In genomic region chr3:156788846-156789245, GRCh38 we compare ENCODE assay signal across 19 cellular contexts. TPM values are rescaled to one million over a fixed set of nuclear protein-coding genes. Genes with fewer than 3 reads are reported as not detected.
DNase-seq lines count a peak whose midpoint lies in the region; ATAC-seq, FAIRE-seq and TF ChIP-seq lines count a peak whose summit lies in the region.
"Had no signal": no experiment of that assay in that cellular context is flagged by ENCODE, and none has a peak within 500 bp of the region (broad histone marks: within the 10 kb centered on the region; RNA-seq: fewer than 3 reads in every experiment).

No MANE protein-coding gene starts in this region.

- no peaks in the 10 kb centered on the region for H3K9me3 ChIP-seq in Panc1 (ENCODE audit: control insufficient read depth, insufficient read depth, low read depth, low read length)
- no peaks in the 10 kb centered on the region for H3K9me3 ChIP-seq in stomach
- H3K9me3 ChIP-seq: HAP-1, ovary, thyroid gland had no signal

- no peaks in the 10 kb centered on the region for H3K9me3 Mint-ChIP-seq in mesothelial cell of epicardium
- H3K9me3 Mint-ChIP-seq: CD4-positive, alpha-beta T cell had no signal

- no peaks in the 10 kb centered on the region for H3K27me3 ChIP-seq in Panc1 (ENCODE audit: control insufficient read depth, insufficient read depth, low read length)
- no peaks in the 10 kb centered on the region for H3K27me3 ChIP-seq in bronchial epithelial cell (ENCODE audit: control insufficient read depth, insufficient read depth, low read length)
- H3K27me3 ChIP-seq in stomach: no peaks in the 10 kb centered on the region
- H3K27me3 ChIP-seq: ovary, thyroid gland had no signal

- intact Hi-C loops in Panc1 (cut with micrococcal nuclease; ENCODE audit: unreplicated experiment) (no loop called here), stomach (cut with DNase I; ENCODE audit: low total_unique reads) (no loop called here)

- TF ChIP-seq POLR2A in stomach (IDR thresholded peaks at IDR 0.05): no peak

- H3K36me3 Mint-ChIP-seq in mesothelial cell of epicardium: no peaks in the 10 kb centered on the region

- BruUV-seq in Panc1 (replicated peaks; lab: Mats Ljungman, UMichigan): no TSS peak

- no peak for TF ChIP-seq CTCF in Panc1 (IDR thresholded peaks at IDR 0.05)
- no peak for TF ChIP-seq CTCF in bronchial epithelial cell (IDR thresholded peaks at IDR 0.05; ENCODE audit: insufficient read depth, low read length, severe bottlenecking)
- no peak for TF ChIP-seq CTCF in mesothelial cell of epicardium (IDR thresholded peaks at IDR 0.05; ENCODE audit: unreplicated experiment)
- no peak for TF ChIP-seq CTCF in stomach (IDR thresholded peaks at IDR 0.05)

- CTCF ChIA-PET in Panc1 (lab: Charles Lee): no interaction called here

- H3K4me1 Mint-ChIP-seq in mesothelial cell of epicardium: peaks cover 23% of the 10 kb centered on the region

- 68 to 80% (median 71%) methylated on average over 3 of the region's 3 CpGs for WGBS in stomach, 5 donors

- POLR2A ChIA-PET in Panc1 (lab: Charles Lee): no interaction called here

- in situ Hi-C loops in Panc1 (cut with HindIII; ENCODE audit: low pct_unique_long_range_greater_than_20kb, low sequenced_read_pairs): no loop called here

- H3K4me3 ChIP-seq in Panc1 (ENCODE audit: low read depth in 2 of 2, low read length in 2 of 2) (no peak overlapping the region), bronchial epithelial cell (ENCODE audit: low read depth, low read length) (no peak overlapping the region), stomach (no peak overlapping the region)
- H3K4me3 ChIP-seq: HAP-1, ovary, thyroid gland had no signal

- FAIRE-seq in bronchial epithelial cell (lab: Jason Lieb, UNC): no peak

- H3K36me3 ChIP-seq in Panc1 (ENCODE audit: control insufficient read depth, insufficient read depth, low read length) (no peaks in the 10 kb centered on the region), bronchial epithelial cell (ENCODE audit: control insufficient read depth, insufficient read depth, low read length) (no peaks in the 10 kb centered on the region), stomach (no peaks in the 10 kb centered on the region)
- H3K36me3 ChIP-seq: HAP-1, ovary, thyroid gland had no signal

- H3K27ac Mint-ChIP-seq in mesothelial cell of epicardium: peak overlapping the region; percentile 41
- H3K27ac Mint-ChIP-seq: CD4-positive, alpha-beta T cell; naive thymus-derived CD4-positive, alpha-beta T cell had no signal

- H3K4me1 ChIP-seq in Panc1 (ENCODE audit: control insufficient read depth, insufficient read depth, low read length): peaks cover 16% of the 10 kb centered on the region
- H3K4me1 ChIP-seq in stomach: peaks cover 0 to 7% (median 3%) of the 10 kb centered on the region in 4 donors

- peak; percentile 61 for DNase-seq in ELR (ENCODE audit: low read depth)
- DNase-seq in Panc1 (ENCODE audit: low read depth, low spot score): no peak
- DNase-seq in bronchial epithelial cell (ENCODE audit: low read depth): peak; percentile 50
- DNase-seq in mesothelial cell of epicardium (ENCODE audit: low spot score in 2 of 2, unreplicated experiment in 2 of 2): no peak
- no peak for DNase-seq in stimulated activated naive CD8-positive, alpha-beta T cell treated with anti-CD3 and anti-CD28 coated beads, Interleukin-15, Interleukin-2, amounts not matched to agents 100 U/mL and 50 U/mL, for 24 hours
- DNase-seq in stomach: no peak
- no peak for DNase-seq in retina
- DNase-seq in NCI-H345 (lab: John Stamatoyannopoulos, UW): no peak
- DNase-seq: activated CD4-positive, CD25-positive, alpha-beta regulatory T cell treated with anti-CD3 and anti-CD28 coated beads, Interleukin-2, amount 50 U/mL, for 72 hours; CD4-positive, alpha-beta T cell; NCI-H1105 treated with DMSO at 0.1 percent for 48 hours; NCI-H2107; NCI-H510A; ovary; RPMI8226; stimulated activated naive CD4-positive, alpha-beta T cell; thyroid gland had no signal

- no peak for ATAC-seq in Panc1
- ATAC-seq in stimulated activated naive CD8-positive, alpha-beta T cell treated with anti-CD3 and anti-CD28 coated beads, Interleukin-15, Interleukin-2, amounts not matched to agents 100 U/mL and 50 U/mL, for 24 hours: no peak
- ATAC-seq: naive thymus-derived CD4-positive, alpha-beta T cell had no signal

- H3K27ac ChIP-seq in Panc1 (ENCODE audit: low read length): peak overlapping the region; percentile 49; the same call in 1 of the 2 replicates
- no peak overlapping the region for H3K27ac ChIP-seq in stomach
- H3K27ac ChIP-seq: ovary, thyroid gland had no signal

- no peak for TF ChIP-seq EP300 in stomach (IDR thresholded peaks at IDR 0.05)

- H3K4me3 Mint-ChIP-seq in mesothelial cell of epicardium: no peak overlapping the region
- H3K4me3 Mint-ChIP-seq: CD4-positive, alpha-beta T cell; naive thymus-derived CD4-positive, alpha-beta T cell had no signal

- H3K27me3 Mint-ChIP-seq in mesothelial cell of epicardium (ENCODE audit: low read depth): no peaks in the 10 kb centered on the region
- H3K27me3 Mint-ChIP-seq: CD4-positive, alpha-beta T cell; naive thymus-derived CD4-positive, alpha-beta T cell had no signal

RNA-seq across cellular contexts. Expression of gene LEKR1, which starts 37.3 kb away (rescaled TPM):
- total RNA-seq in Panc1 (2021; ENCODE audit: unreplicated experiment) (not detected), bronchial epithelial cell (under 0.01 and 0.64 TPM in 2 replicates), mesothelial cell of epicardium (3.3 to 6.5 TPM (median 3.4 TPM) in 3 replicates), stomach (1 to 10 TPM in 2 of 5 donors, not detected in 3; 2.2 to 2.6 TPM)
- polyA plus RNA-seq in Panc1 (2012; ENCODE audit: insufficient read length): not detected
- polyA plus RNA-seq in stomach: under 1 TPM; 0.31 to 0.44 (median 0.33) TPM

Comparison
In these comparisons a context has a peak if more than half of its experiments do, and no peak if none do; other contexts are left out.
1. DNase-seq: peak in ELR (single experiment) and bronchial epithelial cell (single experiment); none in Panc1 (single experiment), mesothelial cell of epicardium (0 of 2), stimulated activated naive CD8-positive, alpha-beta T cell treated with anti-CD3 and anti-CD28 coated beads, Interleukin-15, Interleukin-2, amounts not matched to agents 100 U/mL and 50 U/mL, for 24 hours (single experiment), stomach (single experiment), retina (single experiment) and NCI-H345 (single experiment).